8 cellular contexts compared by ENCODE assay signal in genomic region chr2:85804583-85804982, GRCh38. TPM values are rescaled to one million over a fixed set of nuclear protein-coding genes. Genes with fewer than 3 reads are reported as not detected.
DNase-seq lines count a peak whose midpoint lies in the region; ATAC-seq and TF ChIP-seq lines count a peak whose summit lies in the region.

No MANE protein-coding gene starts in this region.

- no peak overlapping the region for H3K4me3 ChIP-seq in BLaER1
- H3K4me3 ChIP-seq in testis = no peak overlapping the region

- peak; percentile 50 for DNase-seq in GM20000 (ENCODE audit: low spot score)
- peak; percentile 22 for DNase-seq in SW480 (ENCODE audit: low spot score)
- DNase-seq in glutamatergic neuron = no peak
- DNase-seq in testis = peak; percentile 12
- DNase-seq in stimulated activated CD4-positive, alpha-beta T cell treated with anti-CD3 and anti-CD28 coated beads, Interleukin-4, amount 100 ng/mL, for 4 hours = no peak
- DNase-seq in NCI-H2029 treated with DMSO at 0.1 percent for 48 hours (lab: John Stamatoyannopoulos, UW) = no peak

- H3K27ac ChIP-seq in BLaER1 (no peak overlapping the region), testis (no peak overlapping the region)

- H3K9me3 Mint-ChIP-seq in glutamatergic neuron (ENCODE audit: unreplicated experiment) = peaks cover 8% of the 10 kb centered on the region

- intact Hi-C loops in testis (cut with DNase I; ENCODE audit: low total_unique reads) = no loop called here

- H3K27me3 ChIP-seq in BLaER1 (no peaks in the 10 kb centered on the region), testis (no peaks in the 10 kb centered on the region)

- H3K36me3 ChIP-seq in BLaER1 (no peaks in the 10 kb centered on the region), testis (ENCODE audit: low read depth, missing control alignments) (no peaks in the 10 kb centered on the region)

- no peaks in the 10 kb centered on the region for H3K36me3 Mint-ChIP-seq in glutamatergic neuron (ENCODE audit: unreplicated experiment)

- ATAC-seq in GM19035 (IDR thresholded peaks at IDR 0.05; ENCODE audit: unreplicated experiment) = no peak

- H3K4me1 ChIP-seq in BLaER1 (peaks cover 8% of the 10 kb centered on the region), testis (no peaks in the 10 kb centered on the region)

- no peaks in the 10 kb centered on the region for H4K20me1 ChIP-seq in BLaER1

- H3K9ac ChIP-seq in BLaER1 = no peak overlapping the region

- H3K27ac Mint-ChIP-seq in glutamatergic neuron (ENCODE audit: unreplicated experiment) = no peak overlapping the region

- no peak for TF ChIP-seq POLR2A in testis (IDR thresholded peaks at IDR 0.05)

- TF ChIP-seq CTCF in GM20000 (IDR thresholded peaks at IDR 0.05; ENCODE audit: extremely low read depth, missing control alignments) = peak; percentile 7
- TF ChIP-seq CTCF in glutamatergic neuron (IDR thresholded peaks at IDR 0.05; ENCODE audit: partially characterized antibody, unreplicated experiment) = peak; percentile 76
- TF ChIP-seq CTCF in testis (IDR thresholded peaks at IDR 0.05) = peak in 2 of 3 experiments; percentile 28 to 52

- no peak overlapping the region for H3K4me3 Mint-ChIP-seq in glutamatergic neuron (ENCODE audit: unreplicated experiment)

- H3K4me1 Mint-ChIP-seq in glutamatergic neuron (ENCODE audit: low read depth, unreplicated experiment) = no peaks in the 10 kb centered on the region

- H3K27me3 Mint-ChIP-seq in glutamatergic neuron (ENCODE audit: unreplicated experiment) = no peaks in the 10 kb centered on the region

- H3K4me2 ChIP-seq in BLaER1 = 0 out of 2 replicates have a peak overlapping the region, but pooled peaks have one; percentile 18

- H3K9me3 ChIP-seq in BLaER1 (no peaks in the 10 kb centered on the region), testis (no peaks in the 10 kb centered on the region)

- 11 to 33% methylated on average over 1 of the region's 1 CpG for WGBS in testis, 2 donors

RNA-seq across cellular contexts. Expression of gene ATOH8, which starts 50.8 kb away (rescaled TPM):
- 9.0 TPM for total RNA-seq in glutamatergic neuron (ENCODE audit: unreplicated experiment)
- total RNA-seq in testis = 10 to 100 TPM; 14.2 to 16.8 TPM
- polyA plus RNA-seq in testis (ENCODE audit: insufficient read depth, low read depth, low replicate concordance) = 13.5 TPM

Comparison
In these comparisons a context has a peak if more than half of its experiments do, and no peak if none do; other contexts are left out.
1. DNase-seq: peak in GM20000 (single experiment), SW480 (single experiment) and testis (single experiment); none in glutamatergic neuron (single experiment), stimulated activated CD4-positive, alpha-beta T cell treated with anti-CD3 and anti-CD28 coated beads, Interleukin-4, amount 100 ng/mL, for 4 hours (0 of 2) and NCI-H2029 treated with DMSO at 0.1 percent for 48 hours (single experiment).
2. CTCF ChIP-seq: peak in every context shown above with its lines; median percentile 76 in glutamatergic neuron; 40 in testis; 7 in GM20000.